ENCODE assay signal across 8 cellular contexts in genomic region chr17:60599620-60600489, GRCh38. TPM values are rescaled to one million over a fixed set of nuclear protein-coding genes. Genes with fewer than 3 reads are reported as not detected.
DNase-seq lines count a peak whose midpoint lies in the region; ATAC-seq, FAIRE-seq and TF ChIP-seq lines count a peak whose summit lies in the region.

PPM1D (plus strand) TSS chr17:60600193; CDS start chr17:60600415, 222 bp downstream.

- TF ChIP-seq CTCF in right atrium auricular region (IDR thresholded peaks at IDR 0.05) (no peak), psoas muscle (IDR thresholded peaks at IDR 0.05) (no peak)

- H3K36me3 ChIP-seq in right atrium auricular region (no peaks in the 10 kb centered on the region), psoas muscle (ENCODE audit: insufficient read depth in 1 of 2, low read depth in 1 of 2) (no peaks in the 10 kb centered on the region), urinary bladder (ENCODE audit: insufficient read depth) (no peaks in the 10 kb centered on the region)

- DNase-seq in GM18507 (ENCODE audit: extremely low spot score, insufficient read length, low read depth) (peak; percentile 100), NCI-H1930 (lab: John Stamatoyannopoulos, UW) (peak; percentile 99 to 100), anterior cingulate cortex (lab: John Stamatoyannopoulos, UW) (peak; percentile 85 to 99 (median 98)), right atrium auricular region (ENCODE audit: low spot score) (peak; percentile 98), psoas muscle (peak; percentile 99 to 100)

- 0 to 1% (median 0%) methylated on average over 57 to 83 of the region's 83 CpGs for WGBS in psoas muscle, 3 donors
- under 1% methylated on average over 83 of the region's 83 CpGs for WGBS in urinary bladder

- H3K4me1 ChIP-seq in right atrium auricular region: peaks cover 0 to 26% of the 10 kb centered on the region in 2 donors
- peaks cover 21% of the 10 kb centered on the region for H3K4me1 ChIP-seq in psoas muscle
- no peaks in the 10 kb centered on the region for H3K4me1 ChIP-seq in urinary bladder (ENCODE audit: insufficient read depth)

- H3K27me3 ChIP-seq in right atrium auricular region (no peaks in the 10 kb centered on the region), psoas muscle (ENCODE audit: insufficient read depth in 3 of 3, low read length in 2 of 3) (no peaks in the 10 kb centered on the region)

- H3K9me3 ChIP-seq in right atrium auricular region (no peaks in the 10 kb centered on the region), psoas muscle (no peaks in the 10 kb centered on the region)

- intact Hi-C loops in T-helper 2 cell treated with Interferon-gamma antibody and Interleukin-4, amounts not matched to agents 100 ng/mL and 5 ng/mL, for 36 hours (cut with micrococcal nuclease): loop anchor here (1.0 to 2.0 kb wide), 3 partner anchors 39 to 208 kb away; partner anchors contain the start of genes BCAS3 and USP32
- intact Hi-C loops in psoas muscle (cut with DNase I): loop anchor here (2.0 to 5.0 kb wide), 3 partner anchors 37 to 73 kb away; partner anchors contain the start of gene APPBP2 (in 1 of the 2)

- H3K4me3 ChIP-seq in right atrium auricular region (peak within 1 kb of the TSS; percentile 86 to 95), psoas muscle (peak within 1 kb of the TSS; percentile 97), urinary bladder (ENCODE audit: low read depth, low read length) (peak within 1 kb of the TSS; percentile 94)

- ATAC-seq in HG02973 (IDR thresholded peaks at IDR 0.05; ENCODE audit: unreplicated experiment): peak; percentile 90
- ATAC-seq in psoas muscle: peak; percentile 96 to 98 (median 97)

- peak; percentile 95 for FAIRE-seq in GM18507 (lab: Jason Lieb, UNC)

- H3K27ac ChIP-seq in right atrium auricular region (peak within 1 kb of the TSS; percentile 96 to 97), psoas muscle (peak within 1 kb of the TSS; percentile 95), urinary bladder (ENCODE audit: low read depth) (peak within 1 kb of the TSS; percentile 96)

RNA-seq across cellular contexts. Expression of gene PPM1D, which starts in this region (rescaled TPM):
- total RNA-seq in T-helper 2 cell treated with Interferon-gamma antibody and Interleukin-4, amounts not matched to agents 100 ng/mL and 5 ng/mL, for 36 hours: 17.1 and 18.7 TPM in 2 replicates
- total RNA-seq in right atrium auricular region (1 to 10 TPM; 5.0 to 7.6 TPM), psoas muscle (10 to 100 TPM in 1 of 4 donors, 1 to 10 TPM in 3; 7.0 to 10.5 (median 8.4) TPM), urinary bladder (17.0 TPM)
- polyA plus RNA-seq in psoas muscle (1 to 10 TPM; 2.8 to 5.6 (median 4.0) TPM), urinary bladder (11.2 TPM)

Comparison
In these comparisons a context has a peak if more than half of its experiments do, and no peak if none do; other contexts are left out.
1. Peak in every context shown above with its lines: DNase-seq, ATAC-seq, H3K4me3 ChIP-seq and H3K27ac ChIP-seq.